Comparison of ENCODE assay signal across 8 cellular contexts in the genomic region with DNA sequence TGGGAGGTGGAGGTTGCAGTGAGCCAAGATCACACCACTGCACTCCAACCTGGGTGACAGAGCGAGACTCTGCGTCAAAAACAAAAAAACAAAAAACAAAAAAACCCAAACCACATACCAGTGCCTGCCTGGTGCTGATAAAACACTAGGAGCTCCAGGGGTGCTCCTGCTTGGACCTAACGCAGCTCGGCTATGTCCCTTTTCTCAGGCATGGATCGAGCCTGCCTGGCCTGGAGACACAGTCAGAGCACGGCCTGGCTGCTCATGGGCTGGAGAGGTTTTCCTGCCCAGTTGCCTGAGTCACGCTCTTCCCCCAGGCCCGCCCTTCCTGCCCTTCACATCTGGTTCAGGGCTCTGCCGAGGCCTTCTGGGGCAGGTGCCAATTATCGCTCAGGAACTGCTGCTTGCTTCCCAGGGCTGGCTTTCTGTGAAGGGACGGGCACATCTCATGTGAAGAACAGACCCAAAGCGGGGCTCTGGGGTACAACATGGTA. TPM values are rescaled to one million over a fixed set of nuclear protein-coding genes. Genes with fewer than 3 reads are reported as not detected.
A peak's percentile ranks its signal among the peaks of the same experiment; 100 is the strongest.
DNase-seq lines count a peak whose midpoint lies in the region; ATAC-seq and TF ChIP-seq lines count a peak whose summit lies in the region.

No MANE protein-coding gene starts in this region.

- DNase-seq in ACHN = peak; percentile 18
- DNase-seq in M059J (ENCODE audit: low read depth) = peak; percentile 87
- DNase-seq in mammary epithelial cell = peak; percentile 73
- peak; percentile 86 for DNase-seq in lower lobe of right lung
- no peak for DNase-seq in KG1 (lab: John Stamatoyannopoulos, UW)

- TF ChIP-seq CTCF in mammary epithelial cell (conservative IDR thresholded peaks at IDR 0.05 in 1 of 2, IDR thresholded peaks at IDR 0.05 in 1 of 2; ENCODE audit: extremely low read depth in 1 of 2, insufficient read depth in 1 of 2, low read depth in 1 of 2, low read length in 2 of 2) (no peak), lower lobe of right lung (IDR thresholded peaks at IDR 0.05) (no peak)

- H3K9me3 ChIP-seq in mammary epithelial cell (replicated peaks; ENCODE audit: insufficient read depth, low read length) (peaks cover under 1% of the 10 kb centered on the region), lower lobe of right lung (no peaks in the 10 kb centered on the region)

- peaks cover 15% of the 10 kb centered on the region for H3K4me1 ChIP-seq in mammary epithelial cell (ENCODE audit: insufficient read depth, low read length)
- peaks cover 23% of the 10 kb centered on the region for H3K4me1 ChIP-seq in lower lobe of right lung

- H3K4me3 ChIP-seq in mammary epithelial cell (replicated peaks in 1 of 3; ENCODE audit: insufficient read depth in 1 of 3, low read depth in 2 of 3, low read length in 3 of 3) = no peak overlapping the region
- H3K4me3 ChIP-seq in lower lobe of right lung = no peak overlapping the region

- no peaks in the 10 kb centered on the region for H3K27me3 ChIP-seq in mammary epithelial cell (ENCODE audit: insufficient read depth, low read length)
- H3K27me3 ChIP-seq in lower lobe of right lung (ENCODE audit: low read depth) = no peaks in the 10 kb centered on the region

- dilution Hi-C loops in mammary epithelial cell (cut with HindIII; ENCODE audit: low sequenced_read_pairs) = loop anchor here (10.0 kb wide), 2 partner anchors 58 to 248 kb away; no protein-coding TSS in a partner anchor

- in situ Hi-C loops in ACHN (cut with HindIII; ENCODE audit: low pct_ligation_motif_present, low pct_unique_long_range_greater_than_20kb, low sequenced_read_pairs) (no loop called here), mammary epithelial cell (cut with MboI; ENCODE audit: low sequenced_read_pairs in 2 of 2) (no loop called here)

- no peaks in the 10 kb centered on the region for H4K20me1 ChIP-seq in mammary epithelial cell (ENCODE audit: insufficient read depth, low read length)

- CTCF ChIA-PET in mammary epithelial cell (lab: Charles Lee; ENCODE audit: low non-redundant PET) = no interaction called here

- no peak overlapping the region for H3K9ac ChIP-seq in mammary epithelial cell (ENCODE audit: insufficient read depth, low read length)

- BruUV-seq in mammary epithelial cell (replicated peaks; lab: Mats Ljungman, UMichigan) = no TSS peak

- H3K36me3 ChIP-seq in mammary epithelial cell (ENCODE audit: insufficient read depth, low read length) (no peaks in the 10 kb centered on the region), lower lobe of right lung (no peaks in the 10 kb centered on the region)

- H2AFZ ChIP-seq in mammary epithelial cell (ENCODE audit: low read depth, low read length) = peak overlapping the region; percentile 15

- H3K79me2 ChIP-seq in mammary epithelial cell (ENCODE audit: insufficient read depth, low read length) = no peaks in the 10 kb centered on the region

- intact Hi-C loops in mammary epithelial cell (cut with micrococcal nuclease) = loop anchor here (5.0 kb wide), 1 partner anchor 36 kb away; no protein-coding TSS in a partner anchor
- intact Hi-C loops in lower lobe of right lung (cut with DNase I) = no loop called here

- no peak overlapping the region for H3K4me2 ChIP-seq in mammary epithelial cell (ENCODE audit: insufficient read depth, low read depth, low read length)

- H3K27ac ChIP-seq in mammary epithelial cell (ENCODE audit: insufficient read depth, low read depth, low read length) (no peak overlapping the region), lower lobe of right lung (peak overlapping the region; percentile 77)

- 73% methylated on average over 12 of the region's 12 CpGs for WGBS in mammary epithelial cell (ENCODE audit: low coverage, missing lambda C conversion rate)

- ATAC-seq in lower lobe of right lung (peak; percentile 95 to 97), GM18870 (IDR thresholded peaks at IDR 0.05; ENCODE audit: unreplicated experiment) (no peak), HG03039 (IDR thresholded peaks at IDR 0.05; ENCODE audit: unreplicated experiment) (no peak), HG03045 (IDR thresholded peaks at IDR 0.05; ENCODE audit: unreplicated experiment) (no peak)

RNA-seq across cellular contexts. Expression of a gene that starts 12.6 kb away (rescaled TPM):
- not detected in 2 replicates for total RNA-seq in M059J (2014; rRNA removed; shearing (Covaris generic))
- total RNA-seq in mammary epithelial cell = under 1 TPM in 1 of 2 donors, not detected in 1; under 0.01 TPM
- polyA plus RNA-seq in mammary epithelial cell = 0.01 TPM
- not detected for polyA minus RNA-seq in mammary epithelial cell
- 1.0 TPM for total RNA-seq in lower lobe of right lung

Comparison
In these comparisons a context has a peak if more than half of its experiments do, and no peak if none do; other contexts are left out.
1. ATAC-seq: peak in lower lobe of right lung (2 of 2); none in GM18870 (single experiment), HG03039 (single experiment) and HG03045 (single experiment).